Comparison of ENCODE assay signal across 23 cellular contexts in the genomic region with DNA sequence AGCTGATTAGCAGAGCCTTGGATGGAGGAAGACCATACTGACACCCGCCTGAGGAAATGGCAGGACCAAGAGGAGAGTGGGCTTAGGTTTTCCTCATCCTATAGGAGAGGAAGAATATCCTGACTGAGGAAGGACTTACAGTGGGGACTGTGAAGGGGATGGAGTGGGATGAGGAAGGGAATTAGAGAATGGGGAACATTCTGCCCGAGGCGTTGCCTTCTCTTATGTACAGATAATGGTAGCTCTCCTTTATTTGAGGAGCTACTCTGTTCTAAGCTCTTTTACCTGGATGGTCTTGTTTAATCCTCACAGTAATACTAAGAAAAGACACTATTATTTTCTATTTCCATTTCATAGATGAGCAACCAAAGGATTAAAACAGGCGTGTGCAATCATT. TPM values are rescaled to one million over a fixed set of nuclear protein-coding genes. Genes with fewer than 3 reads are reported as not detected.
"Had no signal": no experiment of that assay in that cellular context is flagged by ENCODE, and none has a peak within 500 bp of the region (broad histone marks: within the 10 kb centered on the region; RNA-seq: fewer than 3 reads in every experiment).

No MANE protein-coding gene starts in this region.

- H3K4me3 ChIP-seq: ascending aorta, body of pancreas had no signal

- H3K27me3 ChIP-seq: ascending aorta, body of pancreas had no signal

- DNase-seq: activated CD4-positive, alpha-beta T cell treated with anti-CD3 and anti-CD28 coated beads for 48 hours; activated CD4-positive, alpha-beta T cell treated with anti-CD3 and anti-CD28 coated beads, Interleukin-2, amount 50 U/mL, for 4 hours; activated CD4-positive, CD25-positive, alpha-beta regulatory T cell treated with anti-CD3 and anti-CD28 coated beads, Interleukin-2, amount 50 U/mL, for 72 hours; activated CD8-positive, alpha-beta memory T cell treated with anti-CD3 and anti-CD28 coated beads, Interleukin-2, amount 10 ng/mL, durations not matched to agents 7 days and 5 days; activated effector memory CD4-positive, alpha-beta T cell treated with Interleukin-2 at 50 U/mL for 16 hours; activated naive CD4-positive, alpha-beta T cell; activated naive CD8-positive, alpha-beta T cell treated with anti-CD3 and anti-CD28 coated beads, Interleukin-2, amount 50 U/mL, for 24 hours; activated T-cell treated with anti-CD3 and anti-CD28 coated beads, Interleukin-2, amount 50 U/mL, for 24 hours; amniotic stem cell; body of pancreas; central memory CD4-positive, alpha-beta T cell; NCI-H1092; NCI-H1417; NCI-H1930; NCI-H510A treated with DMSO at 0.1 percent for 48 hours; SHP77 treated with DMSO at 0.1 percent for 48 hours; T-helper 17 cell; T-helper 9 cell had no signal

- H3K36me3 Mint-ChIP-seq: activated CD8-positive, alpha-beta memory T cell treated with anti-CD3 and anti-CD28 coated beads, Interleukin-2, amount 10 ng/mL, durations not matched to agents 7 days and 5 days; activated naive CD4-positive, alpha-beta T cell treated with anti-CD3 and anti-CD28 coated beads, Interleukin-2, amount 50 U/mL, for 24 hours had no signal

- H3K27ac Mint-ChIP-seq: activated CD8-positive, alpha-beta memory T cell treated with anti-CD3 and anti-CD28 coated beads, Interleukin-2, amount 10 ng/mL, durations not matched to agents 7 days and 5 days; activated naive CD4-positive, alpha-beta T cell treated with anti-CD3 and anti-CD28 coated beads, Interleukin-2, amount 50 U/mL, for 24 hours; activated naive CD8-positive, alpha-beta T cell treated with anti-CD3 and anti-CD28 coated beads, Interleukin-2, amount 50 U/mL, for 24 hours; activated T-cell treated with anti-CD3 and anti-CD28 coated beads, Interleukin-2, amount 50 U/mL, for 24 hours; activated T-helper 1 cell treated with anti-CD3 and anti-CD28 coated beads, Interleukin-12 subunit alpha, Interleukin-12 subunit beta, Interleukin-2, Interleukin-4 antibody, amounts not matched to agents 30 ng/mL and 10 ng/mL and 1 ng/mL, durations not matched to agents 14 hours and 24 hours and 36 hours; T-helper 17 cell had no signal

- H3K4me3 Mint-ChIP-seq: activated CD8-positive, alpha-beta memory T cell treated with anti-CD3 and anti-CD28 coated beads, Interleukin-2, amount 10 ng/mL, durations not matched to agents 7 days and 5 days; activated naive CD4-positive, alpha-beta T cell treated with anti-CD3 and anti-CD28 coated beads, Interleukin-2, amount 50 U/mL, for 24 hours; activated naive CD8-positive, alpha-beta T cell treated with anti-CD3 and anti-CD28 coated beads, Interleukin-2, amount 50 U/mL, for 24 hours; activated T-cell treated with anti-CD3 and anti-CD28 coated beads, Interleukin-2, amount 50 U/mL, for 24 hours; activated T-helper 1 cell treated with anti-CD3 and anti-CD28 coated beads, Interleukin-12 subunit alpha, Interleukin-12 subunit beta, Interleukin-2, Interleukin-4 antibody, amounts not matched to agents 30 ng/mL and 10 ng/mL and 1 ng/mL, durations not matched to agents 14 hours and 24 hours and 36 hours; T-helper 17 cell; WTC11 had no signal

- H3K9me3 ChIP-seq: ascending aorta, body of pancreas had no signal

- H3K9me3 Mint-ChIP-seq: activated naive CD4-positive, alpha-beta T cell treated with anti-CD3 and anti-CD28 coated beads, Interleukin-2, amount 50 U/mL, for 24 hours; activated naive CD8-positive, alpha-beta T cell treated with anti-CD3 and anti-CD28 coated beads, Interleukin-2, amount 50 U/mL, for 24 hours; activated T-cell treated with anti-CD3 and anti-CD28 coated beads, Interleukin-2, amount 50 U/mL, for 24 hours; activated T-helper 1 cell treated with anti-CD3 and anti-CD28 coated beads, Interleukin-12 subunit alpha, Interleukin-12 subunit beta, Interleukin-2, Interleukin-4 antibody, amounts not matched to agents 30 ng/mL and 10 ng/mL and 1 ng/mL, durations not matched to agents 14 hours and 24 hours and 36 hours; WTC11 had no signal

- H3K27ac ChIP-seq: ascending aorta, body of pancreas had no signal

- H3K27me3 Mint-ChIP-seq: activated CD8-positive, alpha-beta memory T cell treated with anti-CD3 and anti-CD28 coated beads, Interleukin-2, amount 10 ng/mL, durations not matched to agents 7 days and 5 days; activated naive CD4-positive, alpha-beta T cell treated with anti-CD3 and anti-CD28 coated beads, Interleukin-2, amount 50 U/mL, for 24 hours; activated naive CD8-positive, alpha-beta T cell treated with anti-CD3 and anti-CD28 coated beads, Interleukin-2, amount 50 U/mL, for 24 hours; activated T-cell treated with anti-CD3 and anti-CD28 coated beads, Interleukin-2, amount 50 U/mL, for 24 hours; T-helper 17 cell had no signal

- H3K4me1 ChIP-seq: ascending aorta, body of pancreas had no signal

- H3K36me3 ChIP-seq: ascending aorta had no signal

- H3K4me1 Mint-ChIP-seq: activated naive CD4-positive, alpha-beta T cell treated with anti-CD3 and anti-CD28 coated beads, Interleukin-2, amount 50 U/mL, for 24 hours; activated naive CD8-positive, alpha-beta T cell treated with anti-CD3 and anti-CD28 coated beads, Interleukin-2, amount 50 U/mL, for 24 hours had no signal

RNA-seq across cellular contexts. Expression of a gene that starts 56.0 kb away (rescaled TPM):
- total RNA-seq: SK-MEL-5 had no signal
